20 cellular contexts compared by ENCODE assay signal in genomic region chr3:78912217-78912616, GRCh38.
DNase-seq lines count a peak whose midpoint lies in the region; ATAC-seq and TF ChIP-seq lines count a peak whose summit lies in the region.
"Had no signal": no experiment of that assay in that cellular context is flagged by ENCODE, and none has a peak within 500 bp of the region (broad histone marks: within the 10 kb centered on the region; RNA-seq: fewer than 3 reads in every experiment).

No MANE protein-coding gene starts in this region.

- H3K4me1 Mint-ChIP-seq in natural killer cell treated with Interleukin-12 subunit alpha and Interleukin-12 subunit beta and Interleukin-15 and Interleukin-18, amount 100 ng/mL, for 72 hours (ENCODE audit: low read depth in 2 of 2): no peaks in the 10 kb centered on the region
- H3K4me1 Mint-ChIP-seq: activated naive CD8-positive, alpha-beta T cell treated with anti-CD3 and anti-CD28 coated beads, Interleukin-2, amount 50 U/mL, for 24 hours had no signal

- no peaks in the 10 kb centered on the region for H3K27me3 Mint-ChIP-seq in natural killer cell treated with Interleukin-12 subunit alpha and Interleukin-12 subunit beta and Interleukin-15 and Interleukin-18, amount 100 ng/mL, for 72 hours
- H3K27me3 Mint-ChIP-seq: activated naive CD8-positive, alpha-beta T cell treated with anti-CD3 and anti-CD28 coated beads, Interleukin-2, amount 50 U/mL, for 24 hours had no signal

- no peaks in the 10 kb centered on the region for H3K36me3 ChIP-seq in HEK293 (ENCODE audit: control insufficient read depth in 2 of 2, insufficient read depth in 1 of 2, low read length in 2 of 2)
- no peaks in the 10 kb centered on the region for H3K36me3 ChIP-seq in WERI-Rb-1
- H3K36me3 ChIP-seq: gastroesophageal sphincter, spleen, upper lobe of left lung had no signal

- H3K9me3 ChIP-seq in HEK293 (ENCODE audit: control insufficient read depth, insufficient read depth, low read depth, low read length) (no peaks in the 10 kb centered on the region), WERI-Rb-1 (ENCODE audit: severe bottlenecking) (no peaks in the 10 kb centered on the region)
- H3K9me3 ChIP-seq: Caco-2, gastroesophageal sphincter, upper lobe of left lung had no signal

- H3K4me1 ChIP-seq in HEK293 (ENCODE audit: control insufficient read depth, insufficient read depth, low read length): peaks cover 3% of the 10 kb centered on the region; the same call in 1 of the 2 replicates
- H3K4me1 ChIP-seq: Caco-2, gastroesophageal sphincter, spleen, upper lobe of left lung had no signal

- H3K36me3 Mint-ChIP-seq in natural killer cell treated with Interleukin-12 subunit alpha and Interleukin-12 subunit beta and Interleukin-15 and Interleukin-18, amount 100 ng/mL, for 72 hours: no peaks in the 10 kb centered on the region

- peaks cover 4% of the 10 kb centered on the region for H3K9me3 Mint-ChIP-seq in natural killer cell treated with Interleukin-12 subunit alpha and Interleukin-12 subunit beta and Interleukin-15 and Interleukin-18, amount 100 ng/mL, for 72 hours

- no peak overlapping the region for H3K27ac Mint-ChIP-seq in natural killer cell treated with Interleukin-12 subunit alpha and Interleukin-12 subunit beta and Interleukin-15 and Interleukin-18, amount 100 ng/mL, for 72 hours
- H3K27ac Mint-ChIP-seq: activated naive CD8-positive, alpha-beta T cell treated with anti-CD3 and anti-CD28 coated beads, Interleukin-2, amount 50 U/mL, for 24 hours had no signal

- H3K4me3 Mint-ChIP-seq in natural killer cell treated with Interleukin-12 subunit alpha and Interleukin-12 subunit beta and Interleukin-15 and Interleukin-18, amount 100 ng/mL, for 72 hours: no peak overlapping the region
- H3K4me3 Mint-ChIP-seq: activated naive CD8-positive, alpha-beta T cell treated with anti-CD3 and anti-CD28 coated beads, Interleukin-2, amount 50 U/mL, for 24 hours; activated T-cell treated with anti-CD3 and anti-CD28 coated beads, Interleukin-2, amount 50 U/mL, for 4 hours had no signal

- H3K27ac ChIP-seq in HEK293 (ENCODE audit: extremely low read depth, low read depth, low read length): no peak overlapping the region
- peak overlapping the region; percentile 81 for H3K27ac ChIP-seq in WERI-Rb-1
- H3K27ac ChIP-seq: dorsolateral prefrontal cortex, gastroesophageal sphincter, GM23248, spleen, upper lobe of left lung had no signal

- TF ChIP-seq CTCF in HEK293 (tag by site-specific recombination; IDR thresholded peaks at IDR 0.05) (no peak), WERI-Rb-1 (IDR thresholded peaks at IDR 0.05; ENCODE audit: low read depth, low read length) (no peak)

- CTCF ChIA-PET in HEK293 (lab: Yijun Ruan, JAX): no interaction called here

- peak; percentile 54 for DNase-seq in D341Med (ENCODE audit: low spot score)
- peak; percentile 85 to 97 for DNase-seq in NCI-H524 (lab: John Stamatoyannopoulos, UW)
- DNase-seq in WERI-Rb-1: peak; percentile 51
- DNase-seq in activated CD4-positive, alpha-beta T cell treated with anti-CD3 and anti-CD28 coated beads for 48 hours: no peak
- DNase-seq in natural killer cell treated with Interleukin-12 subunit alpha and Interleukin-12 subunit beta and Interleukin-15 and Interleukin-18, amount 100 ng/mL, for 72 hours (ENCODE audit: low spot score): no peak
- DNase-seq: activated CD4-positive, alpha-beta T cell treated with anti-CD3 and anti-CD28 coated beads, Interleukin-2, amount 50 U/mL, for 1 hour; activated naive CD8-positive, alpha-beta T cell treated with anti-CD3 and anti-CD28 coated beads, Interleukin-2, amount 50 U/mL, for 24 hours; activated T-cell treated with anti-CD3 and anti-CD28 coated beads, Interleukin-2, amount 50 U/mL, for 4 hours; Caco-2; central memory CD4-positive, alpha-beta T cell; dorsolateral prefrontal cortex; GM23248; NCI-H2029 treated with DMSO at 0.1 percent for 48 hours; posterior cingulate gyrus; right cardiac atrium; spleen; upper lobe of left lung had no signal

- H3K27me3 ChIP-seq in WERI-Rb-1 (ENCODE audit: insufficient read depth, low read depth, severe bottlenecking): no peaks in the 10 kb centered on the region
- H3K27me3 ChIP-seq: dorsolateral prefrontal cortex, gastroesophageal sphincter, spleen, upper lobe of left lung had no signal

- H3K4me3 ChIP-seq in HEK293 (ENCODE audit: low read depth, low read length): no peak overlapping the region
- no peak overlapping the region for H3K4me3 ChIP-seq in WERI-Rb-1 (ENCODE audit: low read depth, low read length)
- H3K4me3 ChIP-seq: dorsolateral prefrontal cortex, gastroesophageal sphincter, GM23248, spleen, upper lobe of left lung had no signal

- no peak for ATAC-seq in GM21515 (IDR thresholded peaks at IDR 0.05; ENCODE audit: unreplicated experiment)
- no peak for ATAC-seq in natural killer cell treated with Interleukin-12 subunit alpha and Interleukin-12 subunit beta and Interleukin-15 and Interleukin-18, amount 100 ng/mL, for 72 hours
- ATAC-seq: activated naive CD8-positive, alpha-beta T cell treated with anti-CD3 and anti-CD28 coated beads, Interleukin-2, amount 50 U/mL, for 24 hours; activated T-cell treated with anti-CD3 and anti-CD28 coated beads, Interleukin-2, amount 50 U/mL, for 4 hours; gastroesophageal sphincter; right cardiac atrium had no signal

- POLR2A ChIA-PET in HEK293 (lab: Yijun Ruan, JAX): no interaction called here

TF ChIP-seq in HEK293, 187 proteins besides CTCF, POLR2A, EP300 and RAD21:
- no peak for TF ChIP-seq GLIS2 (tag by site-specific recombination; IDR thresholded peaks at IDR 0.05)
- TF ChIP-seq FEZF1 (tag by site-specific recombination; IDR thresholded peaks at IDR 0.05): peak; percentile 59

Comparison
In these comparisons a context has a peak if more than half of its experiments do, and no peak if none do; other contexts are left out.
1. DNase-seq: peak in D341Med (single experiment), NCI-H524 (2 of 2) and WERI-Rb-1 (single experiment); none in activated CD4-positive, alpha-beta T cell treated with anti-CD3 and anti-CD28 coated beads for 48 hours (single experiment) and natural killer cell treated with Interleukin-12 subunit alpha and Interleukin-12 subunit beta and Interleukin-15 and Interleukin-18, amount 100 ng/mL, for 72 hours (single experiment).